In genomic region chr5:34042302-34042701, GRCh38 we compare ENCODE assay signal across 1 cellular context.
TF ChIP-seq lines count a peak whose summit lies in the region.

No MANE protein-coding gene starts in this region.

TF ChIP-seq in GM12878, 131 proteins besides CTCF, POLR2A, EP300 and RAD21 (continued from another document):
- TF ChIP-seq E4F1 (IDR thresholded peaks at IDR 0.05; ENCODE audit: borderline replicate concordance, partially characterized antibody), result no peak
- TF ChIP-seq ELK1 (IDR thresholded peaks at IDR 0.05; ENCODE audit: low read depth, low read length), result no peak
- TF ChIP-seq JUNB (IDR thresholded peaks at IDR 0.05), result no peak
- TF ChIP-seq TCF7 (IDR thresholded peaks at IDR 0.05; ENCODE audit: borderline replicate concordance), result no peak
- TF ChIP-seq SRF (IDR thresholded peaks at IDR 0.05; ENCODE audit: low read depth in 2 of 2, low read length in 2 of 2), result no peak
- no peak for TF ChIP-seq HDGF (IDR thresholded peaks at IDR 0.05)
- TF ChIP-seq NFIC (IDR thresholded peaks at IDR 0.05; ENCODE audit: low read depth, low read length), result no peak
- no peak for TF ChIP-seq ZBTB4 (CRISPR knock-in tag; IDR thresholded peaks at IDR 0.05)
- no peak for TF ChIP-seq RELB (IDR thresholded peaks at IDR 0.05; ENCODE audit: low read depth)
- TF ChIP-seq REST (IDR thresholded peaks at IDR 0.05; ENCODE audit: low read depth, low read length), result no peak
- TF ChIP-seq RCOR1 (conservative IDR thresholded peaks at IDR 0.05; ENCODE audit: low read depth, low read length), result no peak
- no peak for TF ChIP-seq CBFB (IDR thresholded peaks at IDR 0.05; ENCODE audit: low read depth)
- TF ChIP-seq NFXL1 (IDR thresholded peaks at IDR 0.05; ENCODE audit: borderline replicate concordance), result no peak
- no peak for TF ChIP-seq ZNF687 (IDR thresholded peaks at IDR 0.05)
TF ChIP-seq in GM12878: peak in this region for 0.
